Comparison of ENCODE assay signal across 22 cellular contexts in the genomic region with DNA sequence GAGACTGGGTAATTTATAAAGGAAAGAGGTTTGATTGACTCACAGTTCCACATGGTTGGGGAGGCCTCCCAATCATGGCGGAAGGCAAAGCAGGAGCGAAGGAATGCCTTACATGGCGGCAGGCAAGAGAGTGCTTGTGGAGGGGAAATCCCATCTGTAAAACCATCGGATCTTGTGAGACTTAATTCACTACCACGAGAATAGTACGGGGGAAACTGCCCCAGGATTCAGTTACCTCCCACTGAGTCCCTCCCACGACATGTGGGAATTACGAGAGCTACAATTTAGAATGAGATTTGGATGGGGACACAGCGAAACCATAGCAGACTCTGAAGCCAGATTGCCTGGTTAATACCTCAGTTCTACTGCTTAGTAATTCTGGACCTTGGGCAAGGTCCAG.
"Had no signal": no experiment of that assay in that cellular context is flagged by ENCODE, and none has a peak within 500 bp of the region (broad histone marks: within the 10 kb centered on the region; RNA-seq: fewer than 3 reads in every experiment).

No MANE protein-coding gene starts in this region.

- H3K27ac ChIP-seq: SJSA1, SK-N-MC had no signal

- H3K36me3 ChIP-seq: SJSA1 had no signal

- DNase-seq: IMR-90, Karpas-422, KG1, MM.1S, NCI-H1092 treated with DMSO at 0.1 percent for 48 hours, NCI-H1436, NCI-H187, NCI-H2029, NCI-H2081 treated with DMSO at 0.1 percent for 48 hours, NCI-H2171, NCI-H446, NCI-H510A, NCI-H524 treated with DMSO at 0.1 percent for 48 hours, NCI-H69, NCI-H774, Right ventricle myocardium superior, RPMI8226, SIG-M5 had no signal

- H3K27me3 ChIP-seq: SJSA1 had no signal

- FAIRE-seq: HepG2, RCC 7860 had no signal

- H3K4me3 ChIP-seq: SJSA1, SK-N-MC had no signal

- H3K4me1 ChIP-seq: SJSA1 had no signal

- H3K9me3 ChIP-seq: SJSA1 had no signal
